1 cellular context compared by ENCODE assay signal in the genomic region with DNA sequence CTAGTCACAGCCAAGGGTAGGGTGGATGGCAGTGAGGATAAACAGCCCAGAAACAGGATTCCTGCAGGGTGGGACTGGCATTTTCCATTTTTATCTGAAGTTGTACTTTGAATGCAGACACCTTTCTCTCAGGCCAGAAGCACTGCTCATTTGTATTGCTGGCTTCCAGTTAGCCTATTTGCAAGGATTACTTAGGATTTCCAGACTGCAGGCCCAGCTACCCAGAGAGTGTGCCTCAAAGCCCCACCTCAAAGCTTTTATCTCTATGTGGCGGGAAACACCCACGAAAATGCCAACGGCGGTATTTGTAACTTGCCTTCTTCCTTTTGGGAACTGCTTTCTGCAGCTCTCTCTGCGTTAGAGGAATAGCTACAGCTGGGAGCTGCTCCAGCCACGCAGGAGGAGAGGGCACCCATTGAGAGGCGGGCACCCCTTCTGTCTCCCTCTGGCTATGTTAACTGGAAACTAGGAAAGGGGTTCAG.
TF ChIP-seq lines count a peak whose summit lies in the region.

No MANE protein-coding gene starts in this region.

TF ChIP-seq in K562, 482 proteins besides CTCF, POLR2A, EP300 and RAD21 (continues in another document):
- TF ChIP-seq, protein P1, sequence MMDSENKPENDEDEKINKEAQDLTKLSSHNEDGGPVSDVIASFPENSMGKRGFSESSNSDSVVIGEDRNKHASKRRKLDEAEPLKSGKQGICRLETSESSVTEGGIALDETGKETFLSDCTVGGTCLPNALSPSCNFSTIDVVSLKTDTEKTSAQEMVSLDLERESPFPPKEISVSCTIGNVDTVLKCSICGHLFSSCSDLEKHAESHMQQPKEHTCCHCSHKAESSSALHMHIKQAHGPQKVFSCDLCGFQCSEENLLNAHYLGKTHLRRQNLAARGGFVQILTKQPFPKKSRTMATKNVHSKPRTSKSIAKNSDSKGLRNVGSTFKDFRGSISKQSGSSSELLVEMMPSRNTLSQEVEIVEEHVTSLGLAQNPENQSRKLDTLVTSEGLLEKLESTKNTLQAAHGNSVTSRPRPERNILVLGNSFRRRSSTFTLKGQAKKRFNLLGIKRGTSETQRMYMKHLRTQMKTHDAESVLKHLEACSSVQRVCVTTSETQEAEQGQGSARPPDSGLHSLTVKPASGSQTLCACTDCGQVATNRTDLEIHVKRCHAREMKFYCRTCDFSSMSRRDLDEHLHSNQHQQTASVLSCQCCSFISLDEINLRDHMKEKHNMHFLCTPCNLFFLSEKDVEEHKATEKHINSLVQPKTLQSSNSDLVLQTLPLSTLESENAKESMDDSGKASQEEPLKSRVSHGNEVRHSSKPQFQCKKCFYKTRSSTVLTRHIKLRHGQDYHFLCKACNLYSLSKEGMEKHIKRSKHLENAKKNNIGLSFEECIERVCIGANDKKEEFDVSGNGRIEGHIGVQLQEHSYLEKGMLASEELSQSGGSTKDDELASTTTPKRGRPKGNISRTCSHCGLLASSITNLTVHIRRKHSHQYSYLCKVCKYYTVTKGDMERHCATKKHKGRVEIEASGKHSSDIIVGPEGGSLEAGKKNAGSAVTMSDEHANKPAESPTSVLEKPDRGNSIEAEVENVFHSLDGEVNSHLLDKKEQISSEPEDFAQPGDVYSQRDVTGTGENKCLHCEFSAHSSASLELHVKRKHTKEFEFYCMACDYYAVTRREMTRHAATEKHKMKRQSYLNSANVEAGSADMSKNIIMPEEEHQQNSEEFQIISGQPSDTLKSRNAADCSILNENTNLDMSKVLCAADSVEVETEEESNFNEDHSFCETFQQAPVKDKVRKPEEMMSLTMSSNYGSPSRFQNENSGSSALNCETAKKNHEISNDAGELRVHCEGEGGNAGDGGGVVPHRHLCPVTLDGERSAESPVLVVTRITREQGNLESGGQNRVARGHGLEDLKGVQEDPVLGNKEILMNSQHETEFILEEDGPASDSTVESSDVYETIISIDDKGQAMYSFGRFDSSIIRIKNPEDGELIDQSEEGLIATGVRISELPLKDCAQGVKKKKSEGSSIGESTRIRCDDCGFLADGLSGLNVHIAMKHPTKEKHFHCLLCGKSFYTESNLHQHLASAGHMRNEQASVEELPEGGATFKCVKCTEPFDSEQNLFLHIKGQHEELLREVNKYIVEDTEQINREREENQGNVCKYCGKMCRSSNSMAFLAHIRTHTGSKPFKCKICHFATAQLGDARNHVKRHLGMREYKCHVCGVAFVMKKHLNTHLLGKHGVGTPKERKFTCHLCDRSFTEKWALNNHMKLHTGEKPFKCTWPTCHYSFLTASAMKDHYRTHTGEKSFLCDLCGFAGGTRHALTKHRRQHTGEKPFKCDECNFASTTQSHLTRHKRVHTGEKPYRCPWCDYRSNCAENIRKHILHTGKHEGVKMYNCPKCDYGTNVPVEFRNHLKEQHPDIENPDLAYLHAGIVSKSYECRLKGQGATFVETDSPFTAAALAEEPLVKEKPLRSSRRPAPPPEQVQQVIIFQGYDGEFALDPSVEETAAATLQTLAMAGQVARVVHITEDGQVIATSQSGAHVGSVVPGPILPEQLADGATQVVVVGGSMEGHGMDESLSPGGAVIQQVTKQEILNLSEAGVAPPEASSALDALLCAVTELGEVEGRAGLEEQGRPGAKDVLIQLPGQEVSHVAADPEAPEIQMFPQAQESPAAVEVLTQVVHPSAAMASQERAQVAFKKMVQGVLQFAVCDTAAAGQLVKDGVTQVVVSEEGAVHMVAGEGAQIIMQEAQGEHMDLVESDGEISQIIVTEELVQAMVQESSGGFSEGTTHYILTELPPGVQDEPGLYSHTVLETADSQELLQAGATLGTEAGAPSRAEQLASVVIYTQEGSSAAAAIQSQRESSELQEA (IDR thresholded peaks at IDR 0.05; ENCODE audit: low read depth): no peak
- TF ChIP-seq ZSCAN32 (CRISPR knock-in tag; IDR thresholded peaks at IDR 0.05) (peak; percentile 59; the same call in 1 of the 2 replicates), ZNF121 (CRISPR knock-in tag; conservative IDR thresholded peaks at IDR 0.05) (no peak), HDAC6 (IDR thresholded peaks at IDR 0.05; ENCODE audit: low read depth, low read length) (no peak), MXI1 (IDR thresholded peaks at IDR 0.05; ENCODE audit: low read depth, low read length) (no peak), HDAC8 (tag; IDR thresholded peaks at IDR 0.05) (peak; percentile 81; the same call in 1 of the 2 replicates), SLC30A9 (CRISPR knock-in tag; IDR thresholded peaks at IDR 0.05) (no peak), FIP1L1 (IDR thresholded peaks at IDR 0.05; ENCODE audit: low read depth, low read length, poor library complexity, severe bottlenecking) (no peak), POLR3G (IDR thresholded peaks at IDR 0.05; ENCODE audit: extremely low read depth, insufficient read length, insufficient replicate concordance) (no peak), BHLHE40 (IDR thresholded peaks at IDR 0.05; ENCODE audit: low read length) (no peak), BCL6 (CRISPR knock-in tag; IDR thresholded peaks at IDR 0.05) (0 out of 2 replicates have a peak, but pooled peaks have one; percentile 9), ZNF23 (CRISPR knock-in tag; IDR thresholded peaks at IDR 0.05) (no peak; the same call in 1 of the 2 replicates), PATZ1 (CRISPR knock-in tag; IDR thresholded peaks at IDR 0.05; ENCODE audit: borderline replicate concordance) (0 out of 2 replicates have a peak, but pooled peaks have one; percentile 15), PHF8 (IDR thresholded peaks at IDR 0.05; ENCODE audit: borderline replicate concordance, low read length) (peak; percentile 31; the same call in 1 of the 2 replicates), ETV1 (tag; conservative IDR thresholded peaks at IDR 0.05; ENCODE audit: low read depth) (no peak), PYGO2 (tag; IDR thresholded peaks at IDR 0.05) (no peak), ZC3H4 (CRISPR knock-in tag; IDR thresholded peaks at IDR 0.05; ENCODE audit: borderline replicate concordance) (no peak), ZNF324 (CRISPR knock-in tag; IDR thresholded peaks at IDR 0.05) (no peak), ERF (CRISPR knock-in tag; IDR thresholded peaks at IDR 0.05) (peak; percentile 46), ZNF695 (CRISPR knock-in tag; IDR thresholded peaks at IDR 0.05) (no peak; the same call in 1 of the 2 replicates), ZNF311 (CRISPR knock-in tag; IDR thresholded peaks at IDR 0.05) (0 out of 2 replicates have a peak, but pooled peaks have one; percentile 41), TEAD2 (tag; IDR thresholded peaks at IDR 0.05) (peak; percentile 45; the same call in 1 of the 2 replicates), TBP (optimal IDR thresholded peaks at IDR 0.05; ENCODE audit: low read depth, low read length) (peak; percentile 30), ID3 (CRISPR knock-in tag; IDR thresholded peaks at IDR 0.05) (no peak), ID3 (tag; IDR thresholded peaks at IDR 0.05) (peak; percentile 74; the same call in 1 of the 2 replicates), NCOR1 (IDR thresholded peaks at IDR 0.05) (no peak), ZNF165 (CRISPR knock-in tag; IDR thresholded peaks at IDR 0.05; ENCODE audit: borderline replicate concordance) (0 out of 2 replicates have a peak, but pooled peaks have one; percentile 36), ZHX1 (conservative IDR thresholded peaks at IDR 0.05; ENCODE audit: low read length) (no peak), CHD1 (IDR thresholded peaks at IDR 0.05; ENCODE audit: low read length) (peak; percentile 97), NFE2 (IDR thresholded peaks at IDR 0.05; ENCODE audit: low read depth) (no peak), NCOA1 (IDR thresholded peaks at IDR 0.05; ENCODE audit: low read depth) (no peak)
- TF ChIP-seq, protein P2, sequence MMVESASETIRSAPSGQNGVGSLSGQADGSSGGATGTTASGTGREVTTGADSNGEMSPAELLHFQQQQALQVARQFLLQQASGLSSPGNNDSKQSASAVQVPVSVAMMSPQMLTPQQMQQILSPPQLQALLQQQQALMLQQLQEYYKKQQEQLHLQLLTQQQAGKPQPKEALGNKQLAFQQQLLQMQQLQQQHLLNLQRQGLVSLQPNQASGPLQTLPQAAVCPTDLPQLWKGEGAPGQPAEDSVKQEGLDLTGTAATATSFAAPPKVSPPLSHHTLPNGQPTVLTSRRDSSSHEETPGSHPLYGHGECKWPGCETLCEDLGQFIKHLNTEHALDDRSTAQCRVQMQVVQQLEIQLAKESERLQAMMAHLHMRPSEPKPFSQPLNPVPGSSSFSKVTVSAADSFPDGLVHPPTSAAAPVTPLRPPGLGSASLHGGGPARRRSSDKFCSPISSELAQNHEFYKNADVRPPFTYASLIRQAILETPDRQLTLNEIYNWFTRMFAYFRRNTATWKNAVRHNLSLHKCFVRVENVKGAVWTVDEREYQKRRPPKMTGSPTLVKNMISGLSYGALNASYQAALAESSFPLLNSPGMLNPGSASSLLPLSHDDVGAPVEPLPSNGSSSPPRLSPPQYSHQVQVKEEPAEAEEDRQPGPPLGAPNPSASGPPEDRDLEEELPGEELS (CRISPR knock-in tag; IDR thresholded peaks at IDR 0.05; ENCODE audit: borderline replicate concordance): no peak
- TF ChIP-seq, protein P3, sequence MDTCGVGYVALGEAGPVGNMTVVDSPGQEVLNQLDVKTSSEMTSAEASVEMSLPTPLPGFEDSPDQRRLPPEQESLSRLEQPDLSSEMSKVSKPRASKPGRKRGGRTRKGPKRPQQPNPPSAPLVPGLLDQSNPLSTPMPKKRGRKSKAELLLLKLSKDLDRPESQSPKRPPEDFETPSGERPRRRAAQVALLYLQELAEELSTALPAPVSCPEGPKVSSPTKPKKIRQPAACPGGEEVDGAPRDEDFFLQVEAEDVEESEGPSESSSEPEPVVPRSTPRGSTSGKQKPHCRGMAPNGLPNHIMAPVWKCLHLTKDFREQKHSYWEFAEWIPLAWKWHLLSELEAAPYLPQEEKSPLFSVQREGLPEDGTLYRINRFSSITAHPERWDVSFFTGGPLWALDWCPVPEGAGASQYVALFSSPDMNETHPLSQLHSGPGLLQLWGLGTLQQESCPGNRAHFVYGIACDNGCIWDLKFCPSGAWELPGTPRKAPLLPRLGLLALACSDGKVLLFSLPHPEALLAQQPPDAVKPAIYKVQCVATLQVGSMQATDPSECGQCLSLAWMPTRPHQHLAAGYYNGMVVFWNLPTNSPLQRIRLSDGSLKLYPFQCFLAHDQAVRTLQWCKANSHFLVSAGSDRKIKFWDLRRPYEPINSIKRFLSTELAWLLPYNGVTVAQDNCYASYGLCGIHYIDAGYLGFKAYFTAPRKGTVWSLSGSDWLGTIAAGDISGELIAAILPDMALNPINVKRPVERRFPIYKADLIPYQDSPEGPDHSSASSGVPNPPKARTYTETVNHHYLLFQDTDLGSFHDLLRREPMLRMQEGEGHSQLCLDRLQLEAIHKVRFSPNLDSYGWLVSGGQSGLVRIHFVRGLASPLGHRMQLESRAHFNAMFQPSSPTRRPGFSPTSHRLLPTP (IDR thresholded peaks at IDR 0.05; ENCODE audit: borderline replicate concordance, extremely low read depth, insufficient read length): no peak
- TF ChIP-seq, protein P4, sequence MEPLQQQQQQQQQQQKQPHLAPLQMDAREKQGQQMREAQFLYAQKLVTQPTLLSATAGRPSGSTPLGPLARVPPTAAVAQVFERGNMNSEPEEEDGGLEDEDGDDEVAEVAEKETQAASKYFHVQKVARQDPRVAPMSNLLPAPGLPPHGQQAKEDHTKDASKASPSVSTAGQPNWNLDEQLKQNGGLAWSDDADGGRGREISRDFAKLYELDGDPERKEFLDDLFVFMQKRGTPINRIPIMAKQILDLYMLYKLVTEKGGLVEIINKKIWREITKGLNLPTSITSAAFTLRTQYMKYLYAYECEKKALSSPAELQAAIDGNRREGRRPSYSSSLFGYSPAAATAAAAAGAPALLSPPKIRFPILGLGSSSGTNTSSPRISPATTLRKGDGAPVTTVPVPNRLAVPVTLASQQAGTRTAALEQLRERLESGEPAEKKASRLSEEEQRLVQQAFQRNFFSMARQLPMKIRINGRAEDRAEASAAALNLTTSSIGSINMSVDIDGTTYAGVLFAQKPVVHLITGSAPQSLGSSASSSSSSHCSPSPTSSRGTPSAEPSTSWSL (CRISPR knock-in tag; IDR thresholded peaks at IDR 0.05; ENCODE audit: borderline replicate concordance): no peak
- TF ChIP-seq, protein P5, sequence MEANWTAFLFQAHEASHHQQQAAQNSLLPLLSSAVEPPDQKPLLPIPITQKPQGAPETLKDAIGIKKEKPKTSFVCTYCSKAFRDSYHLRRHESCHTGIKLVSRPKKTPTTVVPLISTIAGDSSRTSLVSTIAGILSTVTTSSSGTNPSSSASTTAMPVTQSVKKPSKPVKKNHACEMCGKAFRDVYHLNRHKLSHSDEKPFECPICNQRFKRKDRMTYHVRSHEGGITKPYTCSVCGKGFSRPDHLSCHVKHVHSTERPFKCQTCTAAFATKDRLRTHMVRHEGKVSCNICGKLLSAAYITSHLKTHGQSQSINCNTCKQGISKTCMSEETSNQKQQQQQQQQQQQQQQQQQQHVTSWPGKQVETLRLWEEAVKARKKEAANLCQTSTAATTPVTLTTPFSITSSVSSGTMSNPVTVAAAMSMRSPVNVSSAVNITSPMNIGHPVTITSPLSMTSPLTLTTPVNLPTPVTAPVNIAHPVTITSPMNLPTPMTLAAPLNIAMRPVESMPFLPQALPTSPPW (CRISPR knock-in tag; IDR thresholded peaks at IDR 0.05): no peak
